Comparison of ENCODE assay signal across 1 cellular context in the genomic region with DNA sequence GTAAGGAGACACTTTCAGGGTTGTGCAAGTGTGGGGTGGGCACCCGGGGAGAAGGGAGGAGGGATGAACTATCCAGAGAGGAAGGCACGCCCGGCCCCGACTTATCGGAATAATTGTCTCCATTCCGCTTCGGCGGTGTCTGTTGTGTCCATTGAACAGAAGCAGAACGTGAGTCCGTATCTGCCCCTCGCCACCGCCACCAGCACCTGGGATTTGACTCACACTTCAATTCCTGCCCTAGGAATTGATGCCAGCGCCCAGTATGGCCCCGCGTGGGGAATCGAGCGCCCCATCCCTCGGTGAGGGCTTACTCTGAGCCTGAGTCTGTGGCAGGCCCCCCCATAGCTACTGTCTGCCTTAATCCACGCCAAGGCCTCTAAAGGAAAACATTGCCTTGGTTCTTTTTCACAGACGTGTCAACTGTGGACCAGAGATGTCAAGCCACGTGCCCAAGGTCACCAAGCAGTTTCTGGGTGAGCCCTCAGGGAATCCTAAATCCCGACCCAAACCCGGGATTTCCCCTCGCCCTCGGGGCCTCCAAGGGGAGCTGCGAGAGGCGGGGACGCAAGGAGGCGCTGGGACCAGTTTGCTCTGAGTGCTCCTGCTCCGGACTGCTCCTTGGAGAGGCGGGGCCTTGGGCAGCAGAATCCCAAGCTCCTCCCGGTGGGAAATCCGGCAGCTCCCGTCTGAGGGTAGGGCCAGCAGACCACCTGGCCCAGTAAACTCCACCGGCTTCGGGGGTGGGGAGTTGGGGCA.
TF ChIP-seq lines count a peak whose summit lies in the region.

No MANE protein-coding gene starts in this region.

TF ChIP-seq in HepG2, 621 proteins besides CTCF, POLR2A, EP300 and RAD21:
- TF ChIP-seq ZNF768 (CRISPR knock-in tag; IDR thresholded peaks at IDR 0.05), result peak; percentile 88
- no peak for TF ChIP-seq ZNF607 (CRISPR knock-in tag; IDR thresholded peaks at IDR 0.05; ENCODE audit: borderline replicate concordance)
